Comparison of ENCODE assay signal across 8 cellular contexts in genomic region chr6:168968801-168969200, GRCh38.
"Had no signal": no experiment of that assay in that cellular context is flagged by ENCODE, and none has a peak within 500 bp of the region (broad histone marks: within the 10 kb centered on the region; RNA-seq: fewer than 3 reads in every experiment).

No MANE protein-coding gene starts in this region.

- H3K27ac ChIP-seq: SJSA1, SK-N-MC had no signal

- H3K4me1 ChIP-seq: SJSA1 had no signal

- FAIRE-seq: RCC 7860 had no signal

- H3K4me3 ChIP-seq: SJSA1 had no signal

- H3K36me3 ChIP-seq: SJSA1 had no signal

- H3K9me3 ChIP-seq: SJSA1 had no signal

- H3K27me3 ChIP-seq: SJSA1 had no signal

- DNase-seq: NCI-H1105, NCI-H1436 treated with DMSO at 0.1 percent for 48 hours, NCI-H1694, NCI-H187 treated with DMSO at 0.1 percent for 48 hours, NCI-H446 treated with DMSO at 0.1 percent for 48 hours had no signal
